16 cellular contexts compared by ENCODE assay signal in the genomic region with DNA sequence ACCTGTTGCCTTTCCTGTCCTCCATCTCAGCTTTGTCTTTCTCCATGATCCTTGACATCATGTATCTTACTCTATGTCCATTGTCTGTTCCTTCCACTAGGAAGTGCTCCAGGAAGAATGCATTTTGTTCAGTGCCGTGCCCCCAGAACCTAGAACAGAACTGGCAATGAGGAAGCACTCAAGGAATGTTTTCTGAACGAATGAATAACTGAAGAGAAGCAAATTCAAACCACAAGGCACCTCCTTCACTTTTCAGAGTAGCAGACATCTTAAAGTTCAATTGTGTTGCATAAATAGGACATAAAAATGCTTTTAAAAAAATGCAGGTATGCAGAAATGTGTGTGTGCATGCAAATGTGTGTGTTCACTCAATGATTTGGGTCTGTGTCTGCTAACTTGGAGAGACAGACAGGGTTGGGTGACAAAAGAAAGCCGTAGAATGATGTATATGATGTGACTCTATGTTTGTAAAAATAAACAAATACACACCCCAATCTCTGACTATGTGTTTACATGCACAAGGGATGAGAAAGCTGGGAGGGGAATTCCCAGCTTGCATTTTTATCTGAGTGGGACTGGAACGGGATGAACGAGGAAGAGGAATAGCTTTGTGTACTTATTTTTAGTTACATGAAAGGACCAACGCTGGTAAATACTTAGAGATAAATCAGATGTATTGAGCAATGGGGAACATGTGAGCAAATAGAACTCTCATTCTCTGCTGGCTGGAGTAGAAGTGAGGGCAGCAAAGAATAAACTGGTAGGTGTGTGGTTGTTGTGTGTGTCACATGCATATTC.
DNase-seq lines count a peak whose midpoint lies in the region; ATAC-seq and TF ChIP-seq lines count a peak whose summit lies in the region.
"Had no signal": no experiment of that assay in that cellular context is flagged by ENCODE, and none has a peak within 500 bp of the region (broad histone marks: within the 10 kb centered on the region; RNA-seq: fewer than 3 reads in every experiment).

No MANE protein-coding gene starts in this region.

- no peak overlapping the region for H3K9ac ChIP-seq in adipocyte (ENCODE audit: low read length)
- peak overlapping the region; percentile 72 for H3K9ac ChIP-seq in smooth muscle cell (ENCODE audit: low read depth)

- H3K4me3 ChIP-seq in adipocyte (ENCODE audit: low read length) (no peak overlapping the region), smooth muscle cell (no peak overlapping the region)
- H3K4me3 ChIP-seq: esophagus squamous epithelium, skin epidermis, thoracic aorta had no signal

- no peak overlapping the region for H2AFZ ChIP-seq in smooth muscle cell (ENCODE audit: low read depth)

- no peaks in the 10 kb centered on the region for H3K4me1 Mint-ChIP-seq in stimulated activated memory B cell treated with anti-CD40 and anti-IgM and Interleukin-4, amounts not matched to agents 10 μg/mL and 1 μg/mL and 100 μg/mL, for 72 hours

- H3K9me3 ChIP-seq in adipocyte (ENCODE audit: control insufficient read depth, low read length) (no peaks in the 10 kb centered on the region), smooth muscle cell (replicated peaks; ENCODE audit: low read depth) (no peaks in the 10 kb centered on the region)
- H3K9me3 ChIP-seq: esophagus squamous epithelium, thoracic aorta had no signal

- H3K4me1 ChIP-seq in adipocyte (ENCODE audit: control insufficient read depth, insufficient read depth, low read length), result peaks cover 38% of the 10 kb centered on the region
- peaks cover 14% of the 10 kb centered on the region for H3K4me1 ChIP-seq in smooth muscle cell (ENCODE audit: low read depth)
- H3K4me1 ChIP-seq: esophagus squamous epithelium had no signal

- peak overlapping the region; percentile 87 for H3K27ac ChIP-seq in smooth muscle cell (ENCODE audit: low read depth)
- H3K27ac ChIP-seq: esophagus squamous epithelium, HL-60, thoracic aorta had no signal

- H3K36me3 Mint-ChIP-seq in stimulated activated memory B cell treated with anti-CD40 and anti-IgM and Interleukin-4, amounts not matched to agents 10 μg/mL and 1 μg/mL and 100 μg/mL, for 72 hours, result no peaks in the 10 kb centered on the region
- H3K36me3 Mint-ChIP-seq: natural killer cell had no signal

- 37% methylated on average over 6 of the region's 6 CpGs for WGBS in smooth muscle cell (ENCODE audit: low lambda C conversion rate)

- H3K4me2 ChIP-seq in smooth muscle cell, result peak overlapping the region; percentile 32

- H3K27me3 Mint-ChIP-seq in stimulated activated memory B cell treated with anti-CD40 and anti-IgM and Interleukin-4, amounts not matched to agents 10 μg/mL and 1 μg/mL and 100 μg/mL, for 72 hours, result no peaks in the 10 kb centered on the region

- H4K20me1 ChIP-seq in smooth muscle cell (ENCODE audit: low read depth), result no peaks in the 10 kb centered on the region

- H3K27ac Mint-ChIP-seq in stimulated activated memory B cell treated with anti-CD40 and anti-IgM and Interleukin-4, amounts not matched to agents 10 μg/mL and 1 μg/mL and 100 μg/mL, for 72 hours, result no peak overlapping the region
- H3K27ac Mint-ChIP-seq: natural killer cell; T-helper 1 cell treated with Interleukin-12 subunit alpha and Interleukin-12 subunit beta and Interleukin-4 antibody, amounts not matched to agents 30 μg/mL and 1 μg/mL, for 36 hours had no signal

- H3K36me3 ChIP-seq in adipocyte (ENCODE audit: control insufficient read depth, insufficient read depth, low read length, severe bottlenecking), result peaks cover 26% of the 10 kb centered on the region
- H3K36me3 ChIP-seq in smooth muscle cell (ENCODE audit: low read depth), result peaks cover 3% of the 10 kb centered on the region
- H3K36me3 ChIP-seq: esophagus squamous epithelium, thoracic aorta had no signal

- H3K9me3 Mint-ChIP-seq in stimulated activated memory B cell treated with anti-CD40 and anti-IgM and Interleukin-4, amounts not matched to agents 10 μg/mL and 1 μg/mL and 100 μg/mL, for 72 hours, result peaks cover 6% of the 10 kb centered on the region
- H3K9me3 Mint-ChIP-seq: natural killer cell; T-helper 1 cell treated with Interleukin-12 subunit alpha and Interleukin-12 subunit beta and Interleukin-4 antibody, amounts not matched to agents 30 μg/mL and 1 μg/mL, for 36 hours had no signal

- no peak overlapping the region for H3K4me3 Mint-ChIP-seq in stimulated activated memory B cell treated with anti-CD40 and anti-IgM and Interleukin-4, amounts not matched to agents 10 μg/mL and 1 μg/mL and 100 μg/mL, for 72 hours
- H3K4me3 Mint-ChIP-seq: natural killer cell; T-helper 1 cell treated with Interleukin-12 subunit alpha and Interleukin-12 subunit beta and Interleukin-4 antibody, amounts not matched to agents 30 μg/mL and 1 μg/mL, for 36 hours had no signal

- no peak for TF ChIP-seq CTCF in smooth muscle cell (IDR thresholded peaks at IDR 0.05; ENCODE audit: borderline replicate concordance, insufficient read depth, poor library complexity, severe bottlenecking)

- H3K27me3 ChIP-seq in adipocyte (replicated peaks; ENCODE audit: control insufficient read depth, insufficient read depth, low read length) (no peaks in the 10 kb centered on the region), smooth muscle cell (ENCODE audit: low read depth) (no peaks in the 10 kb centered on the region)
- H3K27me3 ChIP-seq: esophagus squamous epithelium had no signal

- H3K79me2 ChIP-seq in smooth muscle cell (ENCODE audit: low read depth), result peaks cover 10% of the 10 kb centered on the region

- no peaks in the 10 kb centered on the region for H3F3A ChIP-seq in smooth muscle cell (ENCODE audit: low read depth)

- DNase-seq in GM04503 (ENCODE audit: low read depth) (peak; percentile 90), adipocyte (ENCODE audit: low read depth) (peak; percentile 84), fibroblast of peridontal ligament (ENCODE audit: extremely low read depth) (peak; percentile 68), smooth muscle cell (lab: John Stamatoyannopoulos, UW; ENCODE audit: unreplicated experiment) (no peak), NCI-H2171 treated with DMSO at 0.1 percent for 48 hours (lab: John Stamatoyannopoulos, UW) (no peak)
- DNase-seq: central memory CD4-positive, alpha-beta T cell; esophagus squamous epithelium; kidney; natural killer cell had no signal

- no peak for ATAC-seq in stimulated activated memory B cell treated with anti-CD40 and anti-IgM and Interleukin-4, amounts not matched to agents 10 μg/mL and 1 μg/mL and 100 μg/mL, for 72 hours
- no peak for ATAC-seq in GM19463 (IDR thresholded peaks at IDR 0.05; ENCODE audit: unreplicated experiment)
- ATAC-seq in GM18502 (IDR thresholded peaks at IDR 0.05; ENCODE audit: poor library complexity, unreplicated experiment), result no peak
- ATAC-seq: natural killer cell had no signal

Comparison
In these comparisons a context has a peak if more than half of its experiments do, and no peak if none do; other contexts are left out.
1. DNase-seq: peak in GM04503 (single experiment), adipocyte (single experiment) and fibroblast of peridontal ligament (single experiment); none in smooth muscle cell (single experiment) and NCI-H2171 treated with DMSO at 0.1 percent for 48 hours (single experiment).